36 cellular contexts compared by ENCODE assay signal in genomic region chr18:79554321-79554720, GRCh38.
"Had no signal": no experiment of that assay in that cellular context is flagged by ENCODE, and none has a peak within 500 bp of the region (broad histone marks: within the 10 kb centered on the region; RNA-seq: fewer than 3 reads in every experiment).

No MANE protein-coding gene starts in this region.

- H3K4me1 ChIP-seq: adrenal gland had no signal

- H3K4me3 Mint-ChIP-seq: activated B cell treated with CpG ODN at 0.5 μM for 24 hours; activated CD4-positive, alpha-beta memory T cell treated with anti-CD3 and anti-CD28 coated beads for 36 hours; activated T-cell treated with anti-CD3 and anti-CD28 coated beads, Interleukin-2, amount 50 U/mL, for 72 hours; activated T-helper 17 cell treated with anti-CD3 and anti-CD28 coated beads, Interleukin-2, amount 50 U/mL, for 72 hours; brain had no signal

- DNase-seq: activated B cell treated with CpG ODN at 0.5 μM for 24 hours; activated CD4-positive, alpha-beta memory T cell treated with anti-CD3 and anti-CD28 coated beads for 36 hours; activated CD4-positive, alpha-beta T cell treated with anti-CD3 and anti-CD28 coated beads for 4 hours; activated CD4-positive, alpha-beta T cell treated with anti-CD3 and anti-CD28 coated beads, Interleukin-2, amount 50 U/mL, for 1 hour; activated CD4-positive, CD25-positive, alpha-beta regulatory T cell treated with anti-CD3 and anti-CD28 coated beads, Interleukin-2, amount 50 U/mL, for 72 hours; activated CD8-positive, alpha-beta memory T cell treated with anti-CD3 and anti-CD28 coated beads, Interleukin-2, amount 50 U/mL, for 4 hours; activated effector memory CD4-positive, alpha-beta T cell treated with anti-CD3 and anti-CD28 coated beads, Interleukin-2, amount 50 U/mL, for 16 hours; activated naive CD4-positive, alpha-beta T cell; activated T-cell treated with anti-CD3 and anti-CD28 coated beads for 4 hours; activated T-cell treated with anti-CD3 and anti-CD28 coated beads, Interleukin-2, amount 50 U/mL, for 72 hours; adrenal gland; caudate nucleus; Kasumi-1; KG1; MG63; NCI-H1092; NCI-H1436 treated with DMSO at 0.1 percent for 48 hours; NCI-H1694 treated with DMSO at 0.1 percent for 48 hours; NCI-H2029; NCI-H345; NCI-H524 treated with DMSO at 0.1 percent for 48 hours; NK-92 treated with Interleukin-12 subunit alpha and Interleukin-12 subunit beta, amount 100 ng/mL, for 24 hours; PC-3; SIG-M5; SW 1271; T-helper 1 cell; T-helper 2 cell; T-helper 9 cell had no signal

- H3K4me1 Mint-ChIP-seq: activated B cell treated with CpG ODN at 0.5 μM for 24 hours; activated T-helper 17 cell treated with anti-CD3 and anti-CD28 coated beads, Interleukin-2, amount 50 U/mL, for 72 hours; brain had no signal

- H3K27me3 ChIP-seq: adrenal gland, MG63 had no signal

- H3K9me3 Mint-ChIP-seq: activated B cell treated with CpG ODN at 0.5 μM for 24 hours; activated CD4-positive, alpha-beta memory T cell treated with anti-CD3 and anti-CD28 coated beads for 36 hours; activated naive CD4-positive, alpha-beta T cell treated with anti-CD3 and anti-CD28 coated beads, Interleukin-2, amount 50 U/mL, for 72 hours; activated T-cell treated with anti-CD3 and anti-CD28 coated beads, Interleukin-2, amount 50 U/mL, for 72 hours; activated T-helper 17 cell treated with anti-CD3 and anti-CD28 coated beads, Interleukin-2, amount 50 U/mL, for 72 hours had no signal

- H3K9me3 ChIP-seq: adrenal gland, MG63 had no signal

- H3K36me3 Mint-ChIP-seq: activated CD4-positive, alpha-beta memory T cell treated with anti-CD3 and anti-CD28 coated beads for 36 hours; activated naive CD4-positive, alpha-beta T cell treated with anti-CD3 and anti-CD28 coated beads, Interleukin-2, amount 50 U/mL, for 72 hours; brain had no signal

- H3K27ac Mint-ChIP-seq: activated B cell treated with CpG ODN at 0.5 μM for 24 hours; activated CD4-positive, alpha-beta memory T cell treated with anti-CD3 and anti-CD28 coated beads for 36 hours; activated T-cell treated with anti-CD3 and anti-CD28 coated beads, Interleukin-2, amount 50 U/mL, for 72 hours; activated T-helper 17 cell treated with anti-CD3 and anti-CD28 coated beads, Interleukin-2, amount 50 U/mL, for 72 hours had no signal

- H3K36me3 ChIP-seq: adrenal gland, MG63 had no signal

- H3K4me3 ChIP-seq: adrenal gland, MG63 had no signal

- FAIRE-seq: bronchial epithelial cell, RCC 7860 had no signal

- H3K27ac ChIP-seq: adrenal gland, RWPE1, VCaP had no signal

- ATAC-seq: activated naive CD4-positive, alpha-beta T cell treated with anti-CD3 and anti-CD28 coated beads, Interleukin-2, amount 50 U/mL, for 72 hours; activated T-cell treated with anti-CD3 and anti-CD28 coated beads, Interleukin-2, amount 50 U/mL, for 72 hours; activated T-helper 17 cell treated with anti-CD3 and anti-CD28 coated beads, Interleukin-2, amount 50 U/mL, for 72 hours; PC-3; Right ventricle myocardium inferior had no signal

- H3K27me3 Mint-ChIP-seq: activated B cell treated with CpG ODN at 0.5 μM for 24 hours; activated CD4-positive, alpha-beta memory T cell treated with anti-CD3 and anti-CD28 coated beads for 36 hours; activated T-helper 17 cell treated with anti-CD3 and anti-CD28 coated beads, Interleukin-2, amount 50 U/mL, for 72 hours had no signal
